In the genomic region with DNA sequence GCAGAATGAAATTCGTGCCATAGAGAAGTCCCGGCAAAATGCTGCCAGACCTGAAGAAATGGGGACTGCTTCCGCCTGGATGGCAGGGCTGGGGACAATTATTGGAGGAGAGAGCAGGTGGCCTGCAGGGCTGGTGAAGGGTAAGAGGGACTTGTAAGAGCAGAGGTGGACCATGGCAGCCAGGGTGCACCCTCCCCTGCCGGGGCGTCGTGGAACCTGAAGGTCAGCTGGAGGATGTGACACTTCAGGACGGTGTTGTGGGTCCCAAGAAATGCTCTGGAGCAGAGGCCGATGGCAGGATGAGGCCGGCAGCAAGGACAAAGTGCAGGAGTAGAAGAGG, we compare ENCODE assay signal across 18 cellular contexts. TPM values are rescaled to one million over a fixed set of nuclear protein-coding genes. Genes with fewer than 3 reads are reported as not detected.
A peak's percentile ranks its signal among the peaks of the same experiment; 100 is the strongest.
DNase-seq lines count a peak whose midpoint lies in the region; ATAC-seq and TF ChIP-seq lines count a peak whose summit lies in the region.
"Had no signal": no experiment of that assay in that cellular context is flagged by ENCODE, and none has a peak within 500 bp of the region (broad histone marks: within the 10 kb centered on the region; RNA-seq: fewer than 3 reads in every experiment).

No MANE protein-coding gene starts in this region.

- H3K4me2 ChIP-seq in PC-9 (peak overlapping the region; percentile 66), osteoblast (ENCODE audit: insufficient read depth, low read length) (peak overlapping the region; percentile 64)

- intact Hi-C loops in PC-9 (cut with micrococcal nuclease; ENCODE audit: unreplicated experiment) (loop anchor here (2.0 kb wide), 2 partner anchors 32 to 60 kb away; no protein-coding TSS in a partner anchor), aorta (cut with DNase I) (loop anchor here (2.0 to 5.0 kb wide), 6 partner anchors 39 to 114 kb away; a partner anchor contains a TSS)
- intact Hi-C loops in dendritic cell treated with granulocyte-macrophage colony-stimulating factor and Interleukin-4, amounts not matched to agents 40 ng/mL and 50 ng/mL, for 4 days (cut with micrococcal nuclease): no loop called here

- H4K20me1 ChIP-seq in PC-9 (ENCODE audit: insufficient read depth) (no peaks in the 10 kb centered on the region), osteoblast (ENCODE audit: insufficient read depth, low read length) (no peaks in the 10 kb centered on the region)

- H3K9me3 Mint-ChIP-seq in dendritic cell treated with granulocyte-macrophage colony-stimulating factor and Interleukin-4, amounts not matched to agents 40 ng/mL and 50 ng/mL, for 4 days: peaks cover 7% of the 10 kb centered on the region

- 28 to 35% methylated on average over 9 of the region's 9 CpGs for WGBS in aorta, 2 donors

- H3K4me3 ChIP-seq in PC-9: peak overlapping the region; percentile 27; the same call in 1 of the 2 replicates
- H3K4me3 ChIP-seq in osteoblast (ENCODE audit: insufficient read depth, low read length): no peak overlapping the region
- H3K4me3 ChIP-seq in aorta (ENCODE audit: low read length in 2 of 2): no peak overlapping the region
- H3K4me3 ChIP-seq: colonic mucosa, right atrium auricular region had no signal

- H3K79me2 ChIP-seq in PC-9 (ENCODE audit: low read depth): 0 out of 2 replicates have a peak, but pooled peaks cover 4% of the 10 kb centered on the region
- no peaks in the 10 kb centered on the region for H3K79me2 ChIP-seq in osteoblast (ENCODE audit: insufficient read depth, low read length)

- H3K4me1 ChIP-seq in PC-9 (replicated peaks; ENCODE audit: insufficient read depth) (peaks cover 59% of the 10 kb centered on the region), osteoblast (ENCODE audit: insufficient read depth, low read length) (peaks cover 18% of the 10 kb centered on the region), aorta (ENCODE audit: control insufficient read depth in 1 of 2, insufficient read depth in 2 of 2, low read length in 2 of 2) (no peaks in the 10 kb centered on the region)
- H3K4me1 ChIP-seq: BE2C, colonic mucosa had no signal

- DNase-seq in PC-9: no peak
- DNase-seq in osteoblast (ENCODE audit: insufficient read length, low spot score, missing footprints): peak; percentile 1
- no peak for DNase-seq in aorta
- DNase-seq in T-helper 2 cell: no peak
- DNase-seq: activated CD4-positive, alpha-beta T cell treated with anti-CD3 and anti-CD28 coated beads, Interleukin-2, amount 50 U/mL, for 4 hours; activated naive CD4-positive, alpha-beta T cell treated with Interleukin-2 at 50 U/mL for 16 hours; activated T-cell treated with anti-CD3 and anti-CD28 coated beads for 4 hours; BE2C; colonic mucosa; GDM1; stimulated activated naive CD8-positive, alpha-beta T cell treated with anti-CD3 and anti-CD28 coated beads, Interleukin-15, amount 100 ng/mL, for 72 hours had no signal

- H3F3A ChIP-seq in PC-9 (ENCODE audit: insufficient read depth, low read depth): peaks cover 36% of the 10 kb centered on the region

- ATAC-seq in aorta (ENCODE audit: low FRiP score) (no peak), HG02981 (IDR thresholded peaks at IDR 0.05; ENCODE audit: unreplicated experiment) (no peak), GM21528 (IDR thresholded peaks at IDR 0.05; ENCODE audit: low FRiP score, unreplicated experiment) (no peak)

- H3K27ac ChIP-seq in PC-9 (peak overlapping the region; percentile 93), osteoblast (ENCODE audit: low read depth, low read length) (no peak overlapping the region), aorta (ENCODE audit: low read depth in 1 of 2, low read length in 2 of 2) (peak overlapping the region; percentile 2 to 89)
- H3K27ac ChIP-seq: colonic mucosa, VCaP had no signal

- no peak for TF ChIP-seq CTCF in PC-9 (conservative IDR thresholded peaks at IDR 0.05)
- TF ChIP-seq CTCF in osteoblast (IDR thresholded peaks at IDR 0.05; ENCODE audit: extremely low read depth, low read depth, low read length): no peak

- peaks cover 42% of the 10 kb centered on the region for H3K4me1 Mint-ChIP-seq in dendritic cell treated with granulocyte-macrophage colony-stimulating factor and Interleukin-4, amounts not matched to agents 40 ng/mL and 50 ng/mL, for 4 days (ENCODE audit: low read depth)

- no TSS peak for BruUV-seq in PC-9 (replicated peaks; lab: Mats Ljungman, UMichigan)

- POLR2A ChIA-PET in PC-9 (lab: Charles Lee; ENCODE audit: unreplicated experiment): no interaction called here

- H3K36me3 ChIP-seq in PC-9 (ENCODE audit: low read depth) (no peaks in the 10 kb centered on the region), osteoblast (ENCODE audit: insufficient read depth, low read length) (no peaks in the 10 kb centered on the region), aorta (ENCODE audit: control insufficient read depth in 1 of 2, insufficient read depth in 2 of 2, low read length in 1 of 2) (no peaks in the 10 kb centered on the region)
- H3K36me3 ChIP-seq: BE2C, colonic mucosa, right atrium auricular region had no signal

- H3K27me3 ChIP-seq in PC-9 (ENCODE audit: insufficient read depth, low read depth) (no peaks in the 10 kb centered on the region), osteoblast (ENCODE audit: insufficient read depth, low read length) (peaks cover 12% of the 10 kb centered on the region), aorta (ENCODE audit: control insufficient read depth in 1 of 2, insufficient read depth in 2 of 2, low read length in 1 of 2) (no peaks in the 10 kb centered on the region)
- H3K27me3 ChIP-seq: BE2C, colonic mucosa, right atrium auricular region had no signal

- no peaks in the 10 kb centered on the region for H3K36me3 Mint-ChIP-seq in dendritic cell treated with granulocyte-macrophage colony-stimulating factor and Interleukin-4, amounts not matched to agents 40 ng/mL and 50 ng/mL, for 4 days (ENCODE audit: low read depth)

- H3K9me2 ChIP-seq in PC-9 (ENCODE audit: insufficient read depth): no peaks in the 10 kb centered on the region

- H3K4me3 Mint-ChIP-seq in dendritic cell treated with granulocyte-macrophage colony-stimulating factor and Interleukin-4, amounts not matched to agents 40 ng/mL and 50 ng/mL, for 4 days: no peak overlapping the region
- H3K4me3 Mint-ChIP-seq: stimulated activated naive CD8-positive, alpha-beta T cell treated with anti-CD3 and anti-CD28 coated beads, Interleukin-15, amount 100 ng/mL, for 72 hours; T-helper 1 cell treated with Interleukin-12 subunit alpha and Interleukin-12 subunit beta and Interleukin-4 antibody, amounts not matched to agents 30 μg/mL and 1 μg/mL, for 36 hours had no signal

- H2AFZ ChIP-seq in PC-9 (no peak overlapping the region), osteoblast (ENCODE audit: low read length) (peak overlapping the region; percentile 9)

- H3K9me3 ChIP-seq in PC-9 (ENCODE audit: insufficient read depth, low read depth): no peaks in the 10 kb centered on the region
- H3K9me3 ChIP-seq in osteoblast (ENCODE audit: low read depth, low read length): no peaks in the 10 kb centered on the region
- H3K9me3 ChIP-seq in aorta (ENCODE audit: control insufficient read depth, low read length): no peaks in the 10 kb centered on the region
- H3K9me3 ChIP-seq: BE2C, colonic mucosa had no signal

- peaks cover 64% of the 10 kb centered on the region for H3K27me3 Mint-ChIP-seq in dendritic cell treated with granulocyte-macrophage colony-stimulating factor and Interleukin-4, amounts not matched to agents 40 ng/mL and 50 ng/mL, for 4 days

- H3K27ac Mint-ChIP-seq in dendritic cell treated with granulocyte-macrophage colony-stimulating factor and Interleukin-4, amounts not matched to agents 40 ng/mL and 50 ng/mL, for 4 days: peak overlapping the region; percentile 0
- H3K27ac Mint-ChIP-seq: T-helper 1 cell treated with Interleukin-12 subunit alpha and Interleukin-12 subunit beta and Interleukin-4 antibody, amounts not matched to agents 30 μg/mL and 1 μg/mL, for 36 hours had no signal

- CTCF ChIA-PET in PC-9 (lab: Charles Lee): interaction anchor here (0.6 kb wide), 1 partner anchor 60 kb away, joined by 7 read pairs; no protein-coding TSS in a partner anchor

RNA-seq across cellular contexts. Expression of a gene that starts 40.3 kb away (rescaled TPM):
- total RNA-seq in PC-9 (2021) (30.1 and 39.3 TPM in 2 replicates), osteoblast (0.29 and 2.2 TPM in 2 replicates), aorta (1 to 10 TPM; 3.0 to 3.6 TPM)
- polyA plus RNA-seq in aorta: 1 to 10 TPM; 7.5 to 8.9 TPM
- total RNA-seq: frontal cortex had no signal
